ENCODE assay signal across 18 cellular contexts in the genomic region with DNA sequence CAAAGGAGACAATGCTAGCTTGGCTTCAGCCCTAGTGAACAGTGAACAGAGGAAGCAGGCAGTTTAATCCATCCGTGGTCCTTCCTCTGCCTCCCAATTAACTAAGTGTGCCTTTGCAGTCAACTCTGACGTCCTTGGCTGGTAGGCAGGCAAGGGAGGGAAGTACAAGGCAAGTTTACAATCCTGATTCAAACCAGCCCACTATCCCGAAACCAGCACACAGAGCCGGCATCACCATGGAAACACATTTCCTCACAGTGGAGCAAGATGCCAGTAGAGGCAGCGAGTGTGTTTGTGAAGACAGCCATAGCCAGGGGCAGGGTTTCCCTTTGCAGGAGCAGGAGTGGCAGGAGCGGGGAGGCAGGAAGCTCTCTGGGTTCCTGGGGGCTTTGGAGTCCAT.
DNase-seq lines count a peak whose midpoint lies in the region; ATAC-seq and TF ChIP-seq lines count a peak whose summit lies in the region.
"Had no signal": no experiment of that assay in that cellular context is flagged by ENCODE, and none has a peak within 500 bp of the region (broad histone marks: within the 10 kb centered on the region; RNA-seq: fewer than 3 reads in every experiment).

No MANE protein-coding gene starts in this region.

- ATAC-seq in esophagus mucosa (no peak), GM21447 (IDR thresholded peaks at IDR 0.05; ENCODE audit: unreplicated experiment) (no peak)
- no peak for ATAC-seq in CD8-positive, alpha-beta T cell
- ATAC-seq: activated CD8-positive, alpha-beta memory T cell treated with anti-CD3 and anti-CD28 coated beads, Interleukin-2, amount 10 ng/mL, durations not matched to agents 7 days and 5 days; naive thymus-derived CD4-positive, alpha-beta T cell had no signal

- no peak for TF ChIP-seq CTCF in tibial nerve (IDR thresholded peaks at IDR 0.05)
- no peak for TF ChIP-seq CTCF in CD8-positive, alpha-beta T cell (IDR thresholded peaks at IDR 0.05)

- H3K9me3 ChIP-seq in tibial nerve = no peaks in the 10 kb centered on the region
- no peaks in the 10 kb centered on the region for H3K9me3 ChIP-seq in CD8-positive, alpha-beta T cell (ENCODE audit: low read length)
- H3K9me3 ChIP-seq: Caco-2 had no signal

- H3K4me1 Mint-ChIP-seq in CD8-positive, alpha-beta T cell (ENCODE audit: low read depth) = no peaks in the 10 kb centered on the region
- H3K4me1 Mint-ChIP-seq: activated CD8-positive, alpha-beta memory T cell treated with anti-CD3 and anti-CD28 coated beads, Interleukin-2, amount 10 ng/mL, durations not matched to agents 7 days and 5 days; naive thymus-derived CD4-positive, alpha-beta T cell had no signal

- no peaks in the 10 kb centered on the region for H3K9me3 Mint-ChIP-seq in CD8-positive, alpha-beta T cell
- H3K9me3 Mint-ChIP-seq: naive thymus-derived CD4-positive, alpha-beta T cell had no signal

- H3K4me3 ChIP-seq in tibial nerve = no peak overlapping the region
- H3K4me3 ChIP-seq in CD8-positive, alpha-beta T cell (ENCODE audit: low read depth, low read length) = no peak overlapping the region
- H3K4me3 ChIP-seq: skin epidermis had no signal

- 35 to 46% methylated on average over 6 of the region's 6 CpGs for WGBS in tibial nerve, 2 donors

- peaks cover 0 to 90% (median 0%) of the 10 kb centered on the region in 3 donors for H3K36me3 ChIP-seq in tibial nerve
- peaks cover 4% of the 10 kb centered on the region for H3K36me3 ChIP-seq in CD8-positive, alpha-beta T cell (ENCODE audit: insufficient read depth, low read length)

- no peak for TF ChIP-seq POLR2A in tibial nerve (IDR thresholded peaks at IDR 0.05)

- peak; percentile 22 for DNase-seq in NCI-H82 (lab: John Stamatoyannopoulos, UW)
- no peak for DNase-seq in NCI-H82 treated with DMSO at 0.1 percent for 48 hours (lab: John Stamatoyannopoulos, UW; ENCODE audit: unreplicated experiment)
- peak; percentile 60 for DNase-seq in fibroblast of peridontal ligament (ENCODE audit: extremely low read depth)
- peak; percentile 81 for DNase-seq in middle frontal gyrus (ENCODE audit: extremely low spot score, low spot score)
- no peak for DNase-seq in tibial nerve (ENCODE audit: low spot score in 2 of 2)
- DNase-seq in CD8-positive, alpha-beta T cell = no peak
- DNase-seq: 8988T; activated CD8-positive, alpha-beta memory T cell treated with anti-CD3 and anti-CD28 coated beads, Interleukin-2, amount 10 ng/mL, durations not matched to agents 7 days and 5 days; activated naive CD4-positive, alpha-beta T cell treated with anti-CD3 and anti-CD28 coated beads, Interleukin-2, amount 50 U/mL, for 16 hours; Caco-2; GF-D8; islet precursor cell; naive thymus-derived CD4-positive, alpha-beta T cell; NCI-H2081 treated with DMSO at 0.1 percent for 48 hours had no signal

- CTCF ChIA-PET in CD8-positive, alpha-beta T cell (lab: Charles Lee) = no interaction called here

- H3K27ac Mint-ChIP-seq in CD8-positive, alpha-beta T cell = no peak overlapping the region
- H3K27ac Mint-ChIP-seq: activated CD8-positive, alpha-beta memory T cell treated with anti-CD3 and anti-CD28 coated beads, Interleukin-2, amount 10 ng/mL, durations not matched to agents 7 days and 5 days had no signal

- no peak overlapping the region for H3K4me3 Mint-ChIP-seq in CD8-positive, alpha-beta T cell
- H3K4me3 Mint-ChIP-seq: activated CD8-positive, alpha-beta memory T cell treated with anti-CD3 and anti-CD28 coated beads, Interleukin-2, amount 10 ng/mL, durations not matched to agents 7 days and 5 days; naive thymus-derived CD4-positive, alpha-beta T cell had no signal

- peaks cover 51% of the 10 kb centered on the region for H3K36me3 Mint-ChIP-seq in CD8-positive, alpha-beta T cell

- H3K27me3 ChIP-seq in tibial nerve = no peaks in the 10 kb centered on the region
- no peaks in the 10 kb centered on the region for H3K27me3 ChIP-seq in CD8-positive, alpha-beta T cell (ENCODE audit: insufficient read depth, low read length)

- H3K27ac ChIP-seq in tibial nerve = peak overlapping the region in 3 of 4 donors; percentile 16 to 66 (median 62)
- no peak overlapping the region for H3K27ac ChIP-seq in CD8-positive, alpha-beta T cell (ENCODE audit: low read depth, low read length)
- H3K27ac ChIP-seq: VCaP had no signal

- intact Hi-C loops in CD8-positive, alpha-beta T cell (cut with DNase I, micrococcal nuclease) = no loop called here

- peaks cover 0 to 28% (median 0%) of the 10 kb centered on the region in 4 donors for H3K4me1 ChIP-seq in tibial nerve
- H3K4me1 ChIP-seq in CD8-positive, alpha-beta T cell (ENCODE audit: insufficient read depth, low read length) = no peaks in the 10 kb centered on the region
- H3K4me1 ChIP-seq: Caco-2 had no signal

- no peaks in the 10 kb centered on the region for H3K27me3 Mint-ChIP-seq in CD8-positive, alpha-beta T cell (ENCODE audit: low read depth)
- H3K27me3 Mint-ChIP-seq: activated CD8-positive, alpha-beta memory T cell treated with anti-CD3 and anti-CD28 coated beads, Interleukin-2, amount 10 ng/mL, durations not matched to agents 7 days and 5 days; naive thymus-derived CD4-positive, alpha-beta T cell had no signal

- peak in 1 of 2 donors; percentile 13 for TF ChIP-seq EP300 in tibial nerve (IDR thresholded peaks at IDR 0.05)

- POLR2A ChIA-PET in CD8-positive, alpha-beta T cell (lab: Charles Lee) = no interaction called here

Comparison
In these comparisons a context has a peak if more than half of its experiments do, and no peak if none do; other contexts are left out.
1. DNase-seq: peak in NCI-H82 (single experiment), fibroblast of peridontal ligament (single experiment) and middle frontal gyrus (single experiment); none in NCI-H82 treated with DMSO at 0.1 percent for 48 hours (single experiment), tibial nerve (0 of 2) and CD8-positive, alpha-beta T cell (0 of 7).